In the genomic region with DNA sequence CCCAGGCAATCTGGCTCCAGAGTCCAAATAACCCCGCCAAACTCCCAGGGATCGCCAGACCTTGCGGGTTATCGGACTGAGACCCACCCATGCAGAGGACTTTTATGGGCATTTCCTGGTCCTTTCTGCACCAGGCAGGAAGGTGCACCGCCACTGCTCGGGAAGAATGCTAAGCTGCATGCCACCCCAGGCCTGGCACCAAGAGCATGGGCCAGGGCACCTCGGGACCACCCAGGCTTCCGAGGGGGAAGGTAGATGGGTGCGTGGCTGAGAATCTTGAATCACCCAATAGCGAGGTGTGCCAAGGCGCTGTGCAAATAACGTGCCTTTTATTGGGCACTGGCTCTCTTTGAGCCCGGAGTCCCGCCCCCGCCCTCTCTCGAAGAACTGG, we compare ENCODE assay signal across 8 cellular contexts. TPM values are rescaled to one million over a fixed set of nuclear protein-coding genes. Genes with fewer than 3 reads are reported as not detected.
DNase-seq lines count a peak whose midpoint lies in the region; ATAC-seq and TF ChIP-seq lines count a peak whose summit lies in the region.

No MANE protein-coding gene starts in this region.

- H3K4me1 ChIP-seq in trophoblast cell (ENCODE audit: control insufficient read depth in 1 of 2, insufficient read depth in 2 of 2, low read length in 2 of 2): peaks cover 7 to 12% of the 10 kb centered on the region in 2 experiments

- H3K14ac ChIP-seq in trophoblast cell (ENCODE audit: low read length): peak overlapping the region; percentile 30

- H3K4me1 Mint-ChIP-seq in activated CD8-positive, alpha-beta memory T cell treated with anti-CD3 and anti-CD28 coated beads, Interleukin-2, amount 10 ng/mL, durations not matched to agents 7 days and 5 days: peaks cover 23% of the 10 kb centered on the region

- peak overlapping the region; percentile 34 for H2BK5ac ChIP-seq in trophoblast cell (ENCODE audit: low read depth, low read length, poor library complexity)

- peak overlapping the region; percentile 85 for H4K8ac ChIP-seq in trophoblast cell (ENCODE audit: low read depth, low read length)

- H4K91ac ChIP-seq in trophoblast cell (ENCODE audit: low read depth, low read length): peak overlapping the region; percentile 53

- TF ChIP-seq CTCF in HL-60 (IDR thresholded peaks at IDR 0.05; ENCODE audit: insufficient read depth, low read length) (no peak), fibroblast of the aortic adventitia (IDR thresholded peaks at IDR 0.05; ENCODE audit: insufficient read depth, low read length) (no peak)

- no peak overlapping the region for H3K4ac ChIP-seq in trophoblast cell (ENCODE audit: low read depth, low read length)

- H2BK120ac ChIP-seq in trophoblast cell (ENCODE audit: insufficient read depth, low read length, poor library complexity): no peak overlapping the region

- H3K79me2 ChIP-seq in trophoblast cell (ENCODE audit: control insufficient read depth, insufficient read depth, low read length, poor library complexity): peaks cover 2% of the 10 kb centered on the region

- peak overlapping the region; percentile 58 for H2AFZ ChIP-seq in trophoblast cell (ENCODE audit: insufficient read depth, low read length, poor library complexity)

- H3K9me3 ChIP-seq in trophoblast cell (ENCODE audit: insufficient read depth, low read depth, low read length): no peaks in the 10 kb centered on the region

- no peak overlapping the region for H3K23ac ChIP-seq in trophoblast cell (ENCODE audit: low read length)

- no peaks in the 10 kb centered on the region for H3K27me3 Mint-ChIP-seq in activated CD8-positive, alpha-beta memory T cell treated with anti-CD3 and anti-CD28 coated beads, Interleukin-2, amount 10 ng/mL, durations not matched to agents 7 days and 5 days

- H3K79me1 ChIP-seq in trophoblast cell (ENCODE audit: low read length): peaks cover 11% of the 10 kb centered on the region

- no peak overlapping the region for H2AK5ac ChIP-seq in trophoblast cell (ENCODE audit: low read length)

- peak overlapping the region; percentile 26 for H3K18ac ChIP-seq in trophoblast cell (ENCODE audit: low read length)

- peaks cover 6% of the 10 kb centered on the region for H3K36me3 Mint-ChIP-seq in activated CD8-positive, alpha-beta memory T cell treated with anti-CD3 and anti-CD28 coated beads, Interleukin-2, amount 10 ng/mL, durations not matched to agents 7 days and 5 days

- H3K27me3 ChIP-seq in HL-60 (ENCODE audit: insufficient read depth, poor library complexity, severe bottlenecking) (no peaks in the 10 kb centered on the region), trophoblast cell (ENCODE audit: insufficient read depth, low read length) (no peaks in the 10 kb centered on the region)

- H3K27ac ChIP-seq in HL-60 (replicated peaks): peak overlapping the region; percentile 48
- H3K27ac ChIP-seq in trophoblast cell (ENCODE audit: low read depth, low read length): peak overlapping the region; percentile 63

- CTCF ChIA-PET in activated CD8-positive, alpha-beta memory T cell treated with anti-CD3 and anti-CD28 coated beads, Interleukin-2, amount 10 ng/mL, durations not matched to agents 7 days and 5 days (lab: Charles Lee): interaction anchor here (0.7 to 8.7 kb wide), 10 partner anchors 9 to 100 kb away, joined by 3 to 87 read pairs (median 5); a partner anchor contains a TSS

- peak overlapping the region; percentile 72 for H4K12ac ChIP-seq in trophoblast cell (ENCODE audit: low read depth, low read length)

- H3K9me3 Mint-ChIP-seq in activated CD8-positive, alpha-beta memory T cell treated with anti-CD3 and anti-CD28 coated beads, Interleukin-2, amount 10 ng/mL, durations not matched to agents 7 days and 5 days (ENCODE audit: low read depth): no peaks in the 10 kb centered on the region

- ATAC-seq in activated CD8-positive, alpha-beta memory T cell treated with anti-CD3 and anti-CD28 coated beads, Interleukin-2, amount 10 ng/mL, durations not matched to agents 7 days and 5 days: peak; percentile 29
- no peak for ATAC-seq in HG02973 (IDR thresholded peaks at IDR 0.05; ENCODE audit: unreplicated experiment)

- peak overlapping the region; percentile 94 for H3K4me3 Mint-ChIP-seq in activated CD8-positive, alpha-beta memory T cell treated with anti-CD3 and anti-CD28 coated beads, Interleukin-2, amount 10 ng/mL, durations not matched to agents 7 days and 5 days

- H3K27ac Mint-ChIP-seq in activated CD8-positive, alpha-beta memory T cell treated with anti-CD3 and anti-CD28 coated beads, Interleukin-2, amount 10 ng/mL, durations not matched to agents 7 days and 5 days: peak overlapping the region; percentile 98

- no peak overlapping the region for H2BK12ac ChIP-seq in trophoblast cell (ENCODE audit: low read length)

- no CpG with 5 or more reads among the region's 16 CpGs for WGBS in trophoblast cell (ENCODE audit: extremely low coverage, insufficient coverage, insufficient read length)

- H3K36me3 ChIP-seq in trophoblast cell (ENCODE audit: control insufficient read depth in 1 of 2, insufficient read depth in 2 of 2, low read length in 2 of 2): peaks cover 0 to 5% of the 10 kb centered on the region in 2 experiments

- peak; percentile 82 for DNase-seq in activated CD8-positive, alpha-beta memory T cell treated with anti-CD3 and anti-CD28 coated beads, Interleukin-2, amount 10 ng/mL, durations not matched to agents 7 days and 5 days
- no peak for DNase-seq in activated CD8-positive, alpha-beta memory T cell treated with anti-CD3 and anti-CD28 coated beads, Interleukin-2, amount 50 U/mL, for 48 hours
- DNase-seq in HL-60 (ENCODE audit: low read depth in 1 of 2, low spot score in 1 of 2): no peak
- peak; percentile 53 for DNase-seq in T1000 (lab: John Stamatoyannopoulos, UW)
- DNase-seq in fibroblast of the aortic adventitia (ENCODE audit: low read depth): peak; percentile 31
- DNase-seq in trophoblast cell: no peak
- DNase-seq in iPS-NIHi11 (ENCODE audit: low spot score): no peak

- H3K4me3 ChIP-seq in HL-60 (replicated peaks; ENCODE audit: insufficient read depth, low read length) (peak overlapping the region; percentile 72), fibroblast of the aortic adventitia (ENCODE audit: low read depth, low read length) (peak overlapping the region; percentile 73), trophoblast cell (ENCODE audit: low read depth, low read length) (peak overlapping the region; percentile 67)

- H3K4me2 ChIP-seq in trophoblast cell (ENCODE audit: low read length): peak overlapping the region; percentile 86

- no peak overlapping the region for H3K9ac ChIP-seq in trophoblast cell (ENCODE audit: low read length)

RNA-seq across cellular contexts. Expression of a gene that starts 0.4 kb away (rescaled TPM):
- 1 to 10 TPM; 2.9 to 3.7 TPM for total RNA-seq in activated CD8-positive, alpha-beta memory T cell treated with anti-CD3 and anti-CD28 coated beads, Interleukin-2, amount 10 ng/mL, durations not matched to agents 7 days and 5 days
- 0.63 TPM in 1 of 2 replicates, not detected in the other for total RNA-seq in fibroblast of the aortic adventitia (ENCODE audit: low replicate concordance)
- 0.51 and 0.57 TPM in 2 replicates for polyA plus RNA-seq in trophoblast cell (2013)

RNA-seq across cellular contexts. Expression of a gene that starts 5.6 kb away (rescaled TPM):
- 10 to 100 TPM; 52.6 to 55.8 TPM for total RNA-seq in activated CD8-positive, alpha-beta memory T cell treated with anti-CD3 and anti-CD28 coated beads, Interleukin-2, amount 10 ng/mL, durations not matched to agents 7 days and 5 days
- total RNA-seq in fibroblast of the aortic adventitia (ENCODE audit: low replicate concordance): 11.3 and 78.2 TPM in 2 replicates
- polyA plus RNA-seq in trophoblast cell (2013): 32.0 and 34.3 TPM in 2 replicates

RNA-seq across cellular contexts. Expression of a gene that starts 28.0 kb away (rescaled TPM):
- 10 to 100 TPM; 11.0 to 11.2 TPM for total RNA-seq in activated CD8-positive, alpha-beta memory T cell treated with anti-CD3 and anti-CD28 coated beads, Interleukin-2, amount 10 ng/mL, durations not matched to agents 7 days and 5 days
- total RNA-seq in fibroblast of the aortic adventitia (ENCODE audit: low replicate concordance): 8.0 and 11.4 TPM in 2 replicates
- polyA plus RNA-seq in trophoblast cell (2013): 81.5 and 87.5 TPM in 2 replicates

RNA-seq across cellular contexts. Expression of a gene that starts 42.8 kb away (rescaled TPM):
- total RNA-seq in activated CD8-positive, alpha-beta memory T cell treated with anti-CD3 and anti-CD28 coated beads, Interleukin-2, amount 10 ng/mL, durations not matched to agents 7 days and 5 days: 10 to 100 TPM; 47.7 to 50.6 TPM
- total RNA-seq in fibroblast of the aortic adventitia (ENCODE audit: low replicate concordance): 23.5 and 32.9 TPM in 2 replicates
- 31.0 and 32.7 TPM in 2 replicates for polyA plus RNA-seq in trophoblast cell (2013)

RNA-seq across cellular contexts. Expression of a gene that starts 43.0 kb away (rescaled TPM):
- total RNA-seq in activated CD8-positive, alpha-beta memory T cell treated with anti-CD3 and anti-CD28 coated beads, Interleukin-2, amount 10 ng/mL, durations not matched to agents 7 days and 5 days: 10 to 100 TPM; 16.8 to 19.7 TPM
- total RNA-seq in fibroblast of the aortic adventitia (ENCODE audit: low replicate concordance): 6.4 and 7.4 TPM in 2 replicates
- polyA plus RNA-seq in trophoblast cell (2013): 2.1 TPM in 2 replicates

Comparison
In these comparisons a context has a peak if more than half of its experiments do, and no peak if none do; other contexts are left out.
1. DNase-seq: peak in activated CD8-positive, alpha-beta memory T cell treated with anti-CD3 and anti-CD28 coated beads, Interleukin-2, amount 10 ng/mL, durations not matched to agents 7 days and 5 days (single experiment), T1000 (single experiment) and fibroblast of the aortic adventitia (single experiment); none in activated CD8-positive, alpha-beta memory T cell treated with anti-CD3 and anti-CD28 coated beads, Interleukin-2, amount 50 U/mL, for 48 hours (single experiment), HL-60 (0 of 2), trophoblast cell (0 of 2) and iPS-NIHi11 (single experiment).
2. Peak in every context shown above with its lines, with median percentiles within 50 percentile points of each other: H3K4me3 ChIP-seq.